Comparison of ENCODE assay signal across 34 cellular contexts in the genomic region with DNA sequence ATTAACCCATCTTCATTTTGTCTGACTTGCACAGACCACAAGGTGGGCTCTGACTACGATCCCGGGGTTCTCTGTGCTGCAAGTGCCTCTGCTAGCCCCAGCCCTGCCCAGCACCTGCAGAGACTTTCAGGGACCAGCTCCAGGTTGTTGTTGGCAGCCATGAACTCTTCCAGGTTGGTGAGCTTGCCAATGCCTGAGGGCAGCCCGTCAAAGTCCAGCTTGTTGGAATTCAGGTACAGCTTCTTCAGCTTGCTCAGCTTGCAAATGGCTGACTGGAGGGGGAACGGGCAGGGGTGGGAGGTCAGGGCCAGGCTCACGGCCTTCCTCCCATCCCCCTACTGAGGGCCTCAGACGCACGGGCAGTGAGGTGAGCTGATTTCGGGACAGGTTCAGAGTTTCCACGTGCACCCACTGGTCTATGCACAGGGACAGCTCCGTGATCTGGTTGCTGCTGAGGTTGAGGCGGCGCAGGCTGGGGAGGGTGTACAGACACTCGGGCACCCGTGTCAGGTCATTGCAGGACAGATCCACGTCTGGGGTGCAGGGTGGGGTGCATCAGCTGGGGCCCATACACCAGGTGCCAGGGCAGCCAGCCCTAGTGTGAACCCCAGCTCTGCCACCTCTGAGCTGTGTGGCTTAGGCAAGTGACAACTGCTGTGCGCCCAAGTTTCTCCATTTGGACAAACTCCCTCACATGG.
"Had no signal": no experiment of that assay in that cellular context is flagged by ENCODE, and none has a peak within 500 bp of the region (broad histone marks: within the 10 kb centered on the region; RNA-seq: fewer than 3 reads in every experiment).

No MANE protein-coding gene starts in this region.

- DNase-seq: activated CD4-positive, alpha-beta T cell treated with anti-CD3 and anti-CD28 coated beads, Interleukin-2, amount 10 ng/mL, durations not matched to agents 24 days and 14 days; activated CD4-positive, alpha-beta T cell treated with anti-CD3 and anti-CD28 coated beads, Interleukin-2, amount 50 U/mL, for 4 hours; activated CD4-positive, CD25-positive, alpha-beta regulatory T cell; activated CD8-positive, alpha-beta T cell treated with anti-CD3 and anti-CD28 coated beads for 36 hours; activated effector memory CD4-positive, alpha-beta T cell treated with anti-CD3 and anti-CD28 coated beads, Interleukin-2, amount 50 U/mL, for 16 hours; activated naive CD4-positive, alpha-beta T cell; activated naive CD4-positive, alpha-beta T cell treated with anti-CD3 and anti-CD28 coated beads, Interleukin-2, amount 50 U/mL, for 16 hours; activated naive CD8-positive, alpha-beta T cell treated with anti-CD3 and anti-CD28 coated beads for 36 hours; activated T-cell treated with anti-CD3 and anti-CD28 coated beads, Interleukin-2, amount 50 U/mL, for 1 hour; activated T-cell treated with anti-CD3 and anti-CD28 coated beads, Interleukin-2, amount 50 U/mL, for 72 hours; amniotic stem cell; aorta; brain microvascular endothelial cell; NCI-H1048; NCI-H1105 treated with DMSO at 0.1 percent for 48 hours; NCI-H1436; NCI-H1694; NCI-H1930; NCI-H2081 treated with DMSO at 0.1 percent for 48 hours; NCI-H345; NCI-H526; NCI-H748 treated with DMSO at 0.1 percent for 48 hours; NK-92 treated with Interleukin-12 subunit alpha and Interleukin-12 subunit beta, amount 100 ng/mL, for 24 hours; PC-3; Peyer's patch; RPMI8226; SIG-M5; T-cell; T-helper 2 cell; T-helper 9 cell; WERI-Rb-1 had no signal

- H3K4me3 Mint-ChIP-seq: activated CD4-positive, alpha-beta T cell treated with anti-CD3 and anti-CD28 coated beads, Interleukin-2, amount 10 ng/mL, durations not matched to agents 24 days and 14 days; activated CD8-positive, alpha-beta T cell treated with anti-CD3 and anti-CD28 coated beads for 36 hours; activated naive CD8-positive, alpha-beta T cell treated with anti-CD3 and anti-CD28 coated beads for 36 hours; activated T-cell treated with anti-CD3 and anti-CD28 coated beads, Interleukin-2, amount 50 U/mL, for 72 hours; activated T-helper 17 cell treated with anti-CD3 and anti-CD28 coated beads, Interleukin-2, amount 50 U/mL, for 72 hours; T-cell had no signal

- H3K27me3 Mint-ChIP-seq: activated CD4-positive, alpha-beta T cell treated with anti-CD3 and anti-CD28 coated beads, Interleukin-2, amount 10 ng/mL, durations not matched to agents 24 days and 14 days; activated CD8-positive, alpha-beta T cell treated with anti-CD3 and anti-CD28 coated beads for 36 hours; activated naive CD8-positive, alpha-beta T cell treated with anti-CD3 and anti-CD28 coated beads for 36 hours; activated T-helper 17 cell treated with anti-CD3 and anti-CD28 coated beads, Interleukin-2, amount 50 U/mL, for 72 hours; T-cell had no signal

- H3K9me3 Mint-ChIP-seq: activated CD4-positive, alpha-beta T cell treated with anti-CD3 and anti-CD28 coated beads, Interleukin-2, amount 10 ng/mL, durations not matched to agents 24 days and 14 days; activated CD8-positive, alpha-beta T cell treated with anti-CD3 and anti-CD28 coated beads for 36 hours; activated naive CD8-positive, alpha-beta T cell treated with anti-CD3 and anti-CD28 coated beads for 36 hours; activated T-cell treated with anti-CD3 and anti-CD28 coated beads, Interleukin-2, amount 50 U/mL, for 72 hours; activated T-helper 17 cell treated with anti-CD3 and anti-CD28 coated beads, Interleukin-2, amount 50 U/mL, for 72 hours; T-cell had no signal

- ATAC-seq: activated CD8-positive, alpha-beta T cell treated with anti-CD3 and anti-CD28 coated beads for 36 hours; activated T-cell treated with anti-CD3 and anti-CD28 coated beads, Interleukin-2, amount 50 U/mL, for 72 hours; activated T-helper 17 cell treated with anti-CD3 and anti-CD28 coated beads, Interleukin-2, amount 50 U/mL, for 72 hours; PC-3; Right ventricle myocardium inferior; SK-N-SH treated with all-trans-retinoic acid at 6 μM for 48 hours; T-cell had no signal

- H3K9me3 ChIP-seq: Peyer's patch had no signal

- H3K27ac Mint-ChIP-seq: activated CD4-positive, alpha-beta T cell treated with anti-CD3 and anti-CD28 coated beads, Interleukin-2, amount 10 ng/mL, durations not matched to agents 24 days and 14 days; activated CD8-positive, alpha-beta T cell treated with anti-CD3 and anti-CD28 coated beads for 36 hours; activated naive CD8-positive, alpha-beta T cell treated with anti-CD3 and anti-CD28 coated beads for 36 hours; activated T-cell treated with anti-CD3 and anti-CD28 coated beads, Interleukin-2, amount 50 U/mL, for 72 hours; T-cell had no signal

- H3K27me3 ChIP-seq: brain microvascular endothelial cell, Peyer's patch had no signal

- H3K4me3 ChIP-seq: Peyer's patch had no signal

- H3K27ac ChIP-seq: brain microvascular endothelial cell, Peyer's patch, WERI-Rb-1 had no signal
